25 cellular contexts compared by ENCODE assay signal in genomic region chr3:104126463-104126862, GRCh38.
"Had no signal": no experiment of that assay in that cellular context is flagged by ENCODE, and none has a peak within 500 bp of the region (broad histone marks: within the 10 kb centered on the region; RNA-seq: fewer than 3 reads in every experiment).

No MANE protein-coding gene starts in this region.

- H3K27me3 Mint-ChIP-seq: naive thymus-derived CD4-positive, alpha-beta T cell; natural killer cell treated with Interleukin-12 subunit alpha and Interleukin-12 subunit beta and Interleukin-15 and Interleukin-18, amount 100 ng/mL, for 72 hours; stimulated activated memory B cell treated with anti-CD40 and anti-IgM and Interleukin-4, amounts not matched to agents 10 μg/mL and 1 μg/mL and 100 μg/mL, for 72 hours; stimulated activated naive CD8-positive, alpha-beta T cell treated with anti-CD3 and anti-CD28 coated beads, Interleukin-15, amount 100 ng/mL, for 72 hours; type B pancreatic cell had no signal

- FAIRE-seq: pancreas had no signal

- ATAC-seq: heart right ventricle; left ventricle myocardium superior; lower lobe of right lung; mucosa of descending colon; naive thymus-derived CD4-positive, alpha-beta T cell; natural killer cell treated with Interleukin-12 subunit alpha and Interleukin-12 subunit beta and Interleukin-15 and Interleukin-18, amount 100 ng/mL, for 72 hours; pancreas; right cardiac atrium; stimulated activated memory B cell treated with anti-CD40 and anti-IgM and Interleukin-4, amounts not matched to agents 10 μg/mL and 1 μg/mL and 100 μg/mL, for 72 hours; stimulated activated naive CD8-positive, alpha-beta T cell treated with anti-CD3 and anti-CD28 coated beads, Interleukin-15, amount 100 ng/mL, for 72 hours had no signal

- H3K36me3 ChIP-seq: heart right ventricle, lower lobe of right lung, pancreas, prostate gland, sigmoid colon, tibial nerve had no signal

- H3K4me3 Mint-ChIP-seq: naive thymus-derived CD4-positive, alpha-beta T cell; natural killer cell treated with Interleukin-12 subunit alpha and Interleukin-12 subunit beta and Interleukin-15 and Interleukin-18, amount 100 ng/mL, for 72 hours; stimulated activated memory B cell treated with anti-CD40 and anti-IgM and Interleukin-4, amounts not matched to agents 10 μg/mL and 1 μg/mL and 100 μg/mL, for 72 hours; stimulated activated naive CD8-positive, alpha-beta T cell treated with anti-CD3 and anti-CD28 coated beads, Interleukin-15, amount 100 ng/mL, for 72 hours; type B pancreatic cell had no signal

- H3K4me1 ChIP-seq: heart right ventricle, lower lobe of right lung, pancreas, prostate gland, sigmoid colon, tibial nerve had no signal

- H3K27ac Mint-ChIP-seq: naive thymus-derived CD4-positive, alpha-beta T cell; natural killer cell treated with Interleukin-12 subunit alpha and Interleukin-12 subunit beta and Interleukin-15 and Interleukin-18, amount 100 ng/mL, for 72 hours; stimulated activated memory B cell treated with anti-CD40 and anti-IgM and Interleukin-4, amounts not matched to agents 10 μg/mL and 1 μg/mL and 100 μg/mL, for 72 hours; stimulated activated naive CD8-positive, alpha-beta T cell treated with anti-CD3 and anti-CD28 coated beads, Interleukin-15, amount 100 ng/mL, for 72 hours had no signal

- H3K27ac ChIP-seq: heart right ventricle, hepatocyte, lower lobe of right lung, pancreas, prostate gland, sigmoid colon, tibial nerve had no signal

- H3K4me3 ChIP-seq: heart right ventricle, hepatocyte, lower lobe of right lung, mucosa of descending colon, pancreas, prostate gland, sigmoid colon, smooth muscle cell, tibial nerve had no signal

- H3K4me1 Mint-ChIP-seq: naive thymus-derived CD4-positive, alpha-beta T cell; stimulated activated memory B cell treated with anti-CD40 and anti-IgM and Interleukin-4, amounts not matched to agents 10 μg/mL and 1 μg/mL and 100 μg/mL, for 72 hours; stimulated activated naive CD8-positive, alpha-beta T cell treated with anti-CD3 and anti-CD28 coated beads, Interleukin-15, amount 100 ng/mL, for 72 hours had no signal

- H3K9me3 ChIP-seq: mucosa of descending colon, pancreas, prostate gland, sigmoid colon had no signal

- H2AFZ ChIP-seq: hepatocyte had no signal

- H3K36me3 Mint-ChIP-seq: naive thymus-derived CD4-positive, alpha-beta T cell; stimulated activated memory B cell treated with anti-CD40 and anti-IgM and Interleukin-4, amounts not matched to agents 10 μg/mL and 1 μg/mL and 100 μg/mL, for 72 hours had no signal

- H3K27me3 ChIP-seq: heart right ventricle, hepatocyte, pancreas, sigmoid colon, tibial nerve had no signal

- DNase-seq: heart right ventricle; left ventricle myocardium superior; lower lobe of right lung; midbrain; mucosa of descending colon; naive thymus-derived CD4-positive, alpha-beta T cell; nucleus accumbens; retina; right cardiac atrium; sigmoid colon; stimulated activated CD4-positive, alpha-beta T cell treated with anti-CD3 and anti-CD28 coated beads, Interleukin-1b, Interleukin-23, amount 100 ng/mL, for 48 hours; stimulated activated CD4-positive, alpha-beta T cell treated with anti-CD3 and anti-CD28 coated beads, Interleukin-2, amount 100 ng/mL, for 48 hours; stimulated activated CD4-positive, alpha-beta T cell treated with anti-CD3 and anti-CD28 coated beads, Interleukin-4, amount 100 ng/mL, for 4 hours; stimulated activated CD8-positive, alpha-beta memory T cell treated with anti-CD3 and anti-CD28 coated beads, Interleukin-4, amount 100 ng/mL, for 48 hours; stimulated activated naive CD4-positive, alpha-beta T cell treated with Interleukin-2 at 50 U/mL for 16 hours; stimulated activated naive CD8-positive, alpha-beta T cell treated with anti-CD3 and anti-CD28 coated beads, Interleukin-15, amount 100 ng/mL, for 72 hours; substantia nigra had no signal

- H3K79me2 ChIP-seq: hepatocyte had no signal

- H3K4me2 ChIP-seq: hepatocyte, smooth muscle cell had no signal
